Comparison of ENCODE assay signal across 12 cellular contexts in genomic region chr1:202007703-202008489, GRCh38. TPM values are rescaled to one million over a fixed set of nuclear protein-coding genes. Genes with fewer than 3 reads are reported as not detected.
DNase-seq lines count a peak whose midpoint lies in the region; ATAC-seq and TF ChIP-seq lines count a peak whose summit lies in the region.
"Had no signal": no experiment of that assay in that cellular context is flagged by ENCODE, and none has a peak within 500 bp of the region (broad histone marks: within the 10 kb centered on the region; RNA-seq: fewer than 3 reads in every experiment).

No MANE protein-coding gene starts in this region.

- H3K27ac ChIP-seq in HEK293 (ENCODE audit: extremely low read depth, low read depth, low read length) (no peak overlapping the region), Peyer's patch (peak overlapping the region in 3 of 4 donors; percentile 76 to 99 (median 96)), spleen (no peak overlapping the region)

- H3K9me3 ChIP-seq in HEK293 (ENCODE audit: control insufficient read depth, insufficient read depth, low read depth, low read length) (no peaks in the 10 kb centered on the region), Peyer's patch (no peaks in the 10 kb centered on the region), spleen (no peaks in the 10 kb centered on the region)
- H3K9me3 ChIP-seq: HAP-1 had no signal

- no peak for ATAC-seq in GM18520 (IDR thresholded peaks at IDR 0.05; ENCODE audit: unreplicated experiment)
- no peak for ATAC-seq in HG03442 (IDR thresholded peaks at IDR 0.05; ENCODE audit: unreplicated experiment)
- no peak for ATAC-seq in GM21786 (IDR thresholded peaks at IDR 0.05; ENCODE audit: unreplicated experiment)
- ATAC-seq: sciatic nerve; stimulated activated naive B cell treated with anti-CD40 and anti-IgM and Interleukin-4, amounts not matched to agents 10 μg/mL and 1 μg/mL and 100 μg/mL, for 72 hours had no signal

- H3K4me1 ChIP-seq in HEK293 (ENCODE audit: control insufficient read depth, insufficient read depth, low read length) (no peaks in the 10 kb centered on the region; the same call in 1 of the 2 replicates), Peyer's patch (peaks cover 0 to 5% (median 0%) of the 10 kb centered on the region in 4 donors), spleen (peaks cover 0 to 9% (median 0%) of the 10 kb centered on the region in 6 donors)
- H3K4me1 ChIP-seq: HAP-1 had no signal

- POLR2A ChIA-PET in HEK293 (lab: Yijun Ruan, JAX), result interaction anchor here (0.5 to 1.3 kb wide), 5 partner anchors 17 to 121 kb away, joined by 3 to 7 read pairs (median 3); no protein-coding TSS in a partner anchor

- DNase-seq in Peyer's patch, result peak in 2 of 3 donors; percentile 84
- DNase-seq in iPS DF 19.7 (ENCODE audit: low read depth, low spot score), result peak; percentile 68
- peak; percentile 41 for DNase-seq in spleen
- DNase-seq in activated CD8-positive, alpha-beta memory T cell treated with anti-CD3 and anti-CD28 coated beads, Interleukin-2, amount 50 U/mL, for 48 hours, result no peak
- DNase-seq: central memory CD4-positive, alpha-beta T cell; stimulated activated naive B cell treated with anti-CD40 and anti-IgM and Interleukin-4, amounts not matched to agents 10 μg/mL and 1 μg/mL and 100 μg/mL, for 72 hours had no signal

- H3K36me3 ChIP-seq in HEK293 (ENCODE audit: control insufficient read depth in 2 of 2, insufficient read depth in 1 of 2, low read length in 2 of 2), result peaks cover 10 to 36% of the 10 kb centered on the region in 2 experiments; a peak in 2 of 3 replicates
- peaks cover 0 to 51% (median 0%) of the 10 kb centered on the region in 3 donors for H3K36me3 ChIP-seq in Peyer's patch
- peaks cover 2 to 58% (median 45%) of the 10 kb centered on the region in 6 donors for H3K36me3 ChIP-seq in spleen

- H3K27me3 ChIP-seq in Peyer's patch (no peaks in the 10 kb centered on the region), spleen (replicated peaks in 1 of 7) (no peaks in the 10 kb centered on the region)

- no peak for TF ChIP-seq CTCF in HEK293 (tag by site-specific recombination; IDR thresholded peaks at IDR 0.05)
- TF ChIP-seq CTCF in Peyer's patch (IDR thresholded peaks at IDR 0.05), result no peak
- no peak for TF ChIP-seq CTCF in spleen (IDR thresholded peaks at IDR 0.05 in 8 of 11, conservative IDR thresholded peaks at IDR 0.05 in 3 of 11)

- no peak overlapping the region for H3K4me3 ChIP-seq in HEK293 (ENCODE audit: low read depth, low read length)
- peak overlapping the region in 2 of 4 donors; percentile 42 to 53 for H3K4me3 ChIP-seq in Peyer's patch
- H3K4me3 ChIP-seq in spleen, result no peak overlapping the region
- H3K4me3 ChIP-seq: HAP-1 had no signal

- WGBS in spleen, 5 donors, result 81 to 88% (median 84%) methylated on average over 10 to 12 of the region's 12 CpGs

- intact Hi-C loops in spleen (cut with DNase I; ENCODE audit: low total_unique reads), result loop anchor here (5.0 kb wide), 1 partner anchor 109 kb away; no protein-coding TSS in a partner anchor

- CTCF ChIA-PET in HEK293 (lab: Yijun Ruan, JAX), result interaction anchor here (0.6 to 10.8 kb wide), 12 partner anchors 8 to 127 kb away, joined by 3 to 159 read pairs (median 6); partner anchors contain the start of gene GPR37L1

- TF ChIP-seq POLR2A in Peyer's patch (IDR thresholded peaks at IDR 0.05) (peak in 1 of 2 donors; percentile 75), spleen (IDR thresholded peaks at IDR 0.05) (no peak)

TF ChIP-seq in HEK293, 187 proteins besides CTCF, POLR2A, EP300 and RAD21:
- TF ChIP-seq ZNF548 (tag by site-specific recombination; IDR thresholded peaks at IDR 0.05) (no peak), ZNF302 (tag by site-specific recombination; IDR thresholded peaks at IDR 0.05; ENCODE audit: low read depth) (no peak), ZIC2 (tag by site-specific recombination; IDR thresholded peaks at IDR 0.05) (peak; percentile 83), ZBTB48 (tag by site-specific recombination; IDR thresholded peaks at IDR 0.05) (0 out of 2 replicates have a peak, but pooled peaks have one; percentile 52), GLIS1 (tag by site-specific recombination; IDR thresholded peaks at IDR 0.05) (peak; percentile 71)
TF ChIP-seq in HEK293: peak in this region for 3.

RNA-seq across cellular contexts. Expression of gene ELF3, which starts 2.5 kb away (rescaled TPM):
- 100 to 1,000 TPM; 497 to 741 (median 654) TPM for total RNA-seq in Peyer's patch
- total RNA-seq in spleen, result 1 to 10 TPM in 4 of 7 donors, under 1 TPM in 3; 0.43 to 2.9 (median 1.2) TPM
- 1 to 10 TPM in 1 of 3 donors, under 1 TPM in 2; 0.24 to 3.4 (median 0.96) TPM for polyA plus RNA-seq in spleen

RNA-seq across cellular contexts. Expression of gene RNPEP, which starts 25.4 kb away (rescaled TPM):
- total RNA-seq in Peyer's patch (100 to 1,000 TPM; 165 to 257 (median 204) TPM), spleen (10 to 100 TPM; 44.6 to 69.0 (median 62.6) TPM)
- 10 to 100 TPM; 24.8 to 46.2 (median 42.0) TPM for polyA plus RNA-seq in spleen

RNA-seq across cellular contexts. Expression of gene TIMM17A, which starts 52.6 kb away (rescaled TPM):
- 10 to 100 TPM; 20.6 to 31.0 (median 21.6) TPM for total RNA-seq in Peyer's patch
- 10 to 100 TPM; 20.8 to 31.7 (median 28.1) TPM for total RNA-seq in spleen
- 10 to 100 TPM; 30.1 to 38.3 (median 30.6) TPM for polyA plus RNA-seq in spleen

Comparison
In these comparisons a context has a peak if more than half of its experiments do, and no peak if none do; other contexts are left out.
1. H3K27ac ChIP-seq: peak in Peyer's patch (3 of 4); none in HEK293 (single experiment) and spleen (0 of 8).
2. RNA of gene ELF3, which starts 2.5 kb away (total RNA-seq): 497 to 741 TPM in Peyer's patch; 0.43 to 2.9 TPM in spleen; every median in the first group is over 100 times any median in the second.